ENCODE assay signal across 13 cellular contexts in genomic region chr21:44377201-44377921, GRCh38. TPM values are rescaled to one million over a fixed set of nuclear protein-coding genes. Genes with fewer than 3 reads are reported as not detected.
DNase-seq lines count a peak whose midpoint lies in the region; TF ChIP-seq lines count a peak whose summit lies in the region.
"Had no signal": no experiment of that assay in that cellular context is flagged by ENCODE, and none has a peak within 500 bp of the region (broad histone marks: within the 10 kb centered on the region; RNA-seq: fewer than 3 reads in every experiment).

No MANE protein-coding gene starts in this region.

- no peak overlapping the region for H2AFZ ChIP-seq in mesenchymal stem cell (ENCODE audit: low read depth, low read length)

- H2BK5ac ChIP-seq in mesenchymal stem cell (ENCODE audit: low read depth, low read length, poor library complexity, severe bottlenecking): no peak overlapping the region

- H3K36me3 Mint-ChIP-seq in chondrocyte (ENCODE audit: low read depth): no peaks in the 10 kb centered on the region

- H2BK15ac ChIP-seq in mesenchymal stem cell (ENCODE audit: low read depth, poor library complexity, severe bottlenecking): no peak overlapping the region

- H3K27ac ChIP-seq in mesenchymal stem cell (ENCODE audit: low read length, poor library complexity, severe bottlenecking): no peak overlapping the region
- H3K27ac ChIP-seq: tibial artery had no signal

- 81% methylated on average over 24 of the region's 24 CpGs for WGBS in mesenchymal stem cell

- DNase-seq in NCI-H526 (lab: John Stamatoyannopoulos, UW): peak; percentile 42 to 73
- no peak for DNase-seq in NCI-H526 treated with DMSO at 0.1 percent for 48 hours (lab: John Stamatoyannopoulos, UW)
- DNase-seq in NCI-H1092 (lab: John Stamatoyannopoulos, UW): peak; percentile 32
- peak; percentile 68 for DNase-seq in chondrocyte (ENCODE audit: low spot score)
- peak; percentile 74 for DNase-seq in posterior vena cava (ENCODE audit: low spot score)
- no peak for DNase-seq in NK-92 treated with Interleukin-12 subunit alpha and Interleukin-12 subunit beta, amount 100 ng/mL, for 24 hours (lab: John Stamatoyannopoulos, UW)
- no peak for DNase-seq in medulla oblongata (ENCODE audit: extremely low spot score)
- DNase-seq in mesenchymal stem cell: no peak
- DNase-seq: activated CD4-positive, alpha-beta T cell treated with anti-CD3 and anti-CD28 coated beads for 36 hours; activated effector memory CD4-positive, alpha-beta T cell treated with Interleukin-2 at 50 U/mL for 16 hours; EL; NCI-H2227 treated with DMSO at 0.1 percent for 48 hours had no signal

- H3K18ac ChIP-seq in mesenchymal stem cell (ENCODE audit: low read depth in 1 of 2, low read length in 2 of 2): no peak overlapping the region

- H3K36me3 ChIP-seq in mesenchymal stem cell (ENCODE audit: control insufficient read depth in 1 of 2, insufficient read depth in 2 of 2, low read depth in 1 of 2, low read length in 2 of 2): no peaks in the 10 kb centered on the region
- H3K36me3 ChIP-seq: tibial artery had no signal

- H3K79me1 ChIP-seq in mesenchymal stem cell (replicated peaks; ENCODE audit: low read length, poor library complexity, severe bottlenecking): no peaks in the 10 kb centered on the region

- TF ChIP-seq CTCF in chondrocyte (IDR thresholded peaks at IDR 0.05): peak; percentile 16

- H3K4me2 ChIP-seq in mesenchymal stem cell (ENCODE audit: low read length, poor library complexity, severe bottlenecking): no peak overlapping the region

- intact Hi-C loops in posterior vena cava (cut with DNase I): no loop called here

- H3K9me3 ChIP-seq in mesenchymal stem cell (ENCODE audit: control insufficient read depth, low read length): peaks cover 2% of the 10 kb centered on the region

- no peak overlapping the region for H3K4ac ChIP-seq in mesenchymal stem cell (ENCODE audit: low read depth in 1 of 2, low read length in 2 of 2)

- H3K9me3 Mint-ChIP-seq in chondrocyte (ENCODE audit: low read depth): no peaks in the 10 kb centered on the region

- no peak overlapping the region for H3K27ac Mint-ChIP-seq in chondrocyte (ENCODE audit: unreplicated experiment)
- H3K27ac Mint-ChIP-seq: activated CD4-positive, alpha-beta T cell treated with anti-CD3 and anti-CD28 coated beads for 36 hours had no signal

- no peak overlapping the region for H3K14ac ChIP-seq in mesenchymal stem cell (ENCODE audit: low read length in 2 of 2)

- H3K27me3 Mint-ChIP-seq in chondrocyte (ENCODE audit: low read depth): peaks cover 53% of the 10 kb centered on the region
- H3K27me3 Mint-ChIP-seq: activated CD4-positive, alpha-beta T cell treated with anti-CD3 and anti-CD28 coated beads for 36 hours had no signal

- no peak overlapping the region for H4K8ac ChIP-seq in mesenchymal stem cell (ENCODE audit: low read length)

- H4K91ac ChIP-seq in mesenchymal stem cell (ENCODE audit: low read length): no peak overlapping the region

- H3K4me1 Mint-ChIP-seq in chondrocyte (ENCODE audit: low read depth): no peaks in the 10 kb centered on the region

- H3K9ac ChIP-seq in mesenchymal stem cell (ENCODE audit: low read length): no peak overlapping the region

- H3K23ac ChIP-seq in mesenchymal stem cell (ENCODE audit: low read length in 2 of 2): no peak overlapping the region

- no peaks in the 10 kb centered on the region for H3K4me1 ChIP-seq in mesenchymal stem cell (ENCODE audit: control insufficient read depth, insufficient read depth, low read depth, low read length)
- H3K4me1 ChIP-seq: tibial artery had no signal

- H2BK12ac ChIP-seq in mesenchymal stem cell (ENCODE audit: low read length in 2 of 2): no peak overlapping the region

- H3K27me3 ChIP-seq in mesenchymal stem cell (ENCODE audit: control insufficient read depth in 1 of 2, insufficient read depth in 1 of 2, low read length in 2 of 2): peaks cover 0 to 33% of the 10 kb centered on the region in 2 experiments

- no peak overlapping the region for H3K4me3 Mint-ChIP-seq in chondrocyte (ENCODE audit: unreplicated experiment)
- H3K4me3 Mint-ChIP-seq: activated CD4-positive, alpha-beta T cell treated with anti-CD3 and anti-CD28 coated beads for 36 hours had no signal

- no peak overlapping the region for H2AK5ac ChIP-seq in mesenchymal stem cell (ENCODE audit: low read length, severe bottlenecking)

- no peak overlapping the region for H2BK120ac ChIP-seq in mesenchymal stem cell (ENCODE audit: low read depth, low read length)

- no peak overlapping the region for H3K4me3 ChIP-seq in mesenchymal stem cell (ENCODE audit: insufficient read depth in 1 of 2, low read depth in 1 of 2, low read length in 2 of 2)
- H3K4me3 ChIP-seq: tibial artery had no signal

RNA-seq across cellular contexts. Expression of gene TRPM2, which starts 23.9 kb away (rescaled TPM):
- 0.21 to 0.32 TPM in 2 of 3 replicates, not detected in the other for total RNA-seq in chondrocyte
- 10 to 100 TPM in 1 of 2 donors, 1 to 10 TPM in 1; 7.7 to 11.3 TPM for total RNA-seq in posterior vena cava
- polyA plus RNA-seq in mesenchymal stem cell (2013, experiment 1 of 2): 0.21 TPM
- polyA plus RNA-seq in mesenchymal stem cell (2013, experiment 2 of 2): 0.23 TPM

RNA-seq across cellular contexts. Expression of gene CFAP410, which starts 38.2 kb away (rescaled TPM):
- total RNA-seq in chondrocyte (14.2 to 19.5 TPM (median 17.7 TPM) in 3 replicates), posterior vena cava (10 to 100 TPM; 18.1 to 18.8 TPM)
- 10.7 TPM for polyA plus RNA-seq in mesenchymal stem cell (2013, experiment 1 of 2)
- 9.1 TPM for polyA plus RNA-seq in mesenchymal stem cell (2013, experiment 2 of 2)

Comparison
In these comparisons a context has a peak if more than half of its experiments do, and no peak if none do; other contexts are left out.
1. DNase-seq: peak in NCI-H526 (2 of 2), NCI-H1092 (single experiment), chondrocyte (single experiment) and posterior vena cava (single experiment); none in NCI-H526 treated with DMSO at 0.1 percent for 48 hours (single experiment), NK-92 treated with Interleukin-12 subunit alpha and Interleukin-12 subunit beta, amount 100 ng/mL, for 24 hours (single experiment), medulla oblongata (single experiment) and mesenchymal stem cell (single experiment).